ENCODE assay signal across 23 cellular contexts in genomic region chr1:231563253-231563652, GRCh38.
"Had no signal": no experiment of that assay in that cellular context is flagged by ENCODE, and none has a peak within 500 bp of the region (broad histone marks: within the 10 kb centered on the region; RNA-seq: fewer than 3 reads in every experiment).

No MANE protein-coding gene starts in this region.

- H3K4me1 Mint-ChIP-seq: nephron progenitor cell had no signal

- H3K4me3 Mint-ChIP-seq: activated B cell treated with CpG ODN at 0.5 μM for 24 hours; activated CD8-positive, alpha-beta T cell treated with anti-CD3 and anti-CD28 coated beads for 36 hours; activated naive CD8-positive, alpha-beta T cell treated with anti-CD3 and anti-CD28 coated beads for 36 hours; nephron progenitor cell had no signal

- ATAC-seq: activated CD8-positive, alpha-beta T cell treated with anti-CD3 and anti-CD28 coated beads for 36 hours; body of pancreas; left cardiac atrium; left ventricle myocardium superior; right cardiac atrium had no signal

- H3K27me3 Mint-ChIP-seq: activated B cell treated with CpG ODN at 0.5 μM for 24 hours; activated CD8-positive, alpha-beta T cell treated with anti-CD3 and anti-CD28 coated beads for 36 hours; activated naive CD8-positive, alpha-beta T cell treated with anti-CD3 and anti-CD28 coated beads for 36 hours had no signal

- DNase-seq: activated B cell treated with CpG ODN at 0.5 μM for 24 hours; activated CD4-positive, alpha-beta T cell treated with anti-CD3 and anti-CD28 coated beads, Interleukin-2, amount 50 U/mL, for 1 hour; activated CD8-positive, alpha-beta T cell treated with anti-CD3 and anti-CD28 coated beads for 36 hours; activated naive CD4-positive, alpha-beta T cell; activated naive CD8-positive, alpha-beta T cell treated with anti-CD3 and anti-CD28 coated beads for 36 hours; activated T-cell treated with anti-CD3 and anti-CD28 coated beads, Interleukin-2, amount 50 U/mL, for 48 hours; adrenal gland; aorta; body of pancreas; dermis blood vessel endothelial cell; effector CD4-positive, alpha-beta T cell; esophagus squamous epithelium; left cardiac atrium; left ventricle myocardium superior; nephron progenitor cell; ovary; right cardiac atrium; spleen; stimulated activated naive CD4-positive, alpha-beta T cell treated with Interleukin-2 at 50 U/mL for 16 hours had no signal

- FAIRE-seq: colon, endometrium, frontal cortex had no signal

- H3K9me3 Mint-ChIP-seq: activated B cell treated with CpG ODN at 0.5 μM for 24 hours; activated CD8-positive, alpha-beta T cell treated with anti-CD3 and anti-CD28 coated beads for 36 hours; activated T-helper 2 cell treated with anti-CD3 and anti-CD28 coated beads, Interferon-gamma antibody, Interleukin-2, Interleukin-4, amounts not matched to agents 10 μg/mL and 5 μg/mL and 100 μg/mL, durations not matched to agents 14 hours and 24 hours and 36 hours; nephron progenitor cell had no signal

- H3K27ac Mint-ChIP-seq: activated B cell treated with CpG ODN at 0.5 μM for 24 hours; activated CD8-positive, alpha-beta T cell treated with anti-CD3 and anti-CD28 coated beads for 36 hours; activated naive CD8-positive, alpha-beta T cell treated with anti-CD3 and anti-CD28 coated beads for 36 hours; activated T-helper 2 cell treated with anti-CD3 and anti-CD28 coated beads, Interferon-gamma antibody, Interleukin-2, Interleukin-4, amounts not matched to agents 10 μg/mL and 5 μg/mL and 100 μg/mL, durations not matched to agents 14 hours and 24 hours and 36 hours had no signal
